In the genomic region with DNA sequence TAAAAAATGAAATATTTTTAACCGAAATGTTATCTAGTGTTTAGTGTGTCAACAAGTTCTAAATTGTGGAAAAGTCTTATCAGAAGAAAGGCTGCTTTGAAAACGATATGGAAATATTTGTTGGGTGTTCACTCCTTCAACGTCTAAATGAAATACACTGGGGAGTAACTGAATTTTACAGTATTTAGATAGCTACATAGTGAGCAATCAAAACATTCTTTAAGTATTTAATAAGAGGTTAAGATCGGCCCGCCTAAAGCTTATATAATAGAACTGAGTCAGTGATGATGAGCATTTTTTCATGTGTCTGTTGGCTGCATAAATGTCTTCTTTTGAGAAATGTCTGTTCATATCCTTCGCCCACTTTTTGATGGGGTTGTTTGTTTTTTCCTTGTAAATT, we compare ENCODE assay signal across 17 cellular contexts.
DNase-seq lines count a peak whose midpoint lies in the region; ATAC-seq, FAIRE-seq and TF ChIP-seq lines count a peak whose summit lies in the region.
"Had no signal": no experiment of that assay in that cellular context is flagged by ENCODE, and none has a peak within 500 bp of the region (broad histone marks: within the 10 kb centered on the region; RNA-seq: fewer than 3 reads in every experiment).

No MANE protein-coding gene starts in this region.

- peaks cover 15% of the 10 kb centered on the region for H3K36me3 Mint-ChIP-seq in T-cell

- no peak overlapping the region for H3K27ac Mint-ChIP-seq in T-cell
- H3K27ac Mint-ChIP-seq: activated naive CD4-positive, alpha-beta T cell treated with anti-CD3 and anti-CD28 coated beads, Interleukin-2, amount 50 U/mL, for 24 hours; stimulated activated memory B cell treated with anti-CD40 and anti-IgM and Interleukin-4, amounts not matched to agents 10 μg/mL and 1 μg/mL and 100 μg/mL, for 72 hours; T-helper 17 cell had no signal

- TF ChIP-seq CTCF in AG04449 (IDR thresholded peaks at IDR 0.05; ENCODE audit: insufficient read depth, low read length, missing control alignments) (no peak), choroid plexus epithelial cell (conservative IDR thresholded peaks at IDR 0.05; ENCODE audit: low read depth, low read length) (no peak), omental fat pad (IDR thresholded peaks at IDR 0.05) (no peak)

- H3K9me3 Mint-ChIP-seq in T-cell, result peaks cover 0 to 2% (median 0%) of the 10 kb centered on the region in 3 donors
- H3K9me3 Mint-ChIP-seq: activated naive CD4-positive, alpha-beta T cell treated with anti-CD3 and anti-CD28 coated beads, Interleukin-2, amount 50 U/mL, for 24 hours; stimulated activated memory B cell treated with anti-CD40 and anti-IgM and Interleukin-4, amounts not matched to agents 10 μg/mL and 1 μg/mL and 100 μg/mL, for 72 hours had no signal

- ATAC-seq in omental fat pad (ENCODE audit: low FRiP score) (peak; percentile 85), T-cell (replicated peaks in 1 of 4) (no peak), GM18502 (IDR thresholded peaks at IDR 0.05; ENCODE audit: poor library complexity, unreplicated experiment) (no peak)
- ATAC-seq: HCT116; stimulated activated memory B cell treated with anti-CD40 and anti-IgM and Interleukin-4, amounts not matched to agents 10 μg/mL and 1 μg/mL and 100 μg/mL, for 72 hours; T-helper 17 cell; upper lobe of right lung had no signal

- H3K4me3 ChIP-seq in AG04449 (ENCODE audit: low read depth, low read length) (no peak overlapping the region), choroid plexus epithelial cell (ENCODE audit: low read depth, low read length) (no peak overlapping the region)
- H3K4me3 ChIP-seq: upper lobe of right lung had no signal

- CTCF ChIA-PET in AG04449 (lab: Yijun Ruan, JAX) (interaction anchor here (0.9 to 2.0 kb wide), 2 partner anchors 10 to 31 kb away, joined by 4 to 5 read pairs; no protein-coding TSS in a partner anchor), T-cell (lab: Charles Lee) (no interaction called here)

- POLR2A ChIA-PET in AG04449 (lab: Yijun Ruan, JAX), result no interaction called here
- POLR2A ChIA-PET in T-cell (lab: Charles Lee), result interaction anchor here in 1 of 2 donors (0.5 kb wide), 1 partner anchor 142 kb away, joined by 4 read pairs; no protein-coding TSS in a partner anchor

- H3K4me3 Mint-ChIP-seq in T-cell, result no peak overlapping the region
- H3K4me3 Mint-ChIP-seq: activated naive CD4-positive, alpha-beta T cell treated with anti-CD3 and anti-CD28 coated beads, Interleukin-2, amount 50 U/mL, for 24 hours; stimulated activated memory B cell treated with anti-CD40 and anti-IgM and Interleukin-4, amounts not matched to agents 10 μg/mL and 1 μg/mL and 100 μg/mL, for 72 hours; T-helper 17 cell had no signal

- DNase-seq in AG04449 (ENCODE audit: low read depth, low spot score), result peak; percentile 28
- peak; percentile 61 for DNase-seq in HTR-8/SVneo (ENCODE audit: insufficient read length, low spot score)
- DNase-seq in choroid plexus epithelial cell (ENCODE audit: low read depth), result peak; percentile 43
- no peak for DNase-seq in omental fat pad (ENCODE audit: low spot score)
- DNase-seq in DMS79 (lab: John Stamatoyannopoulos, UW), result no peak
- DNase-seq in T-cell, result no peak
- DNase-seq in ecto neural progenitor cell (ENCODE audit: low spot score), result no peak
- DNase-seq: activated CD4-positive, alpha-beta T cell treated with anti-CD3 and anti-CD28 coated beads for 4 hours; caudate nucleus; COR-L47; kidney; T-helper 17 cell; upper lobe of right lung had no signal

- FAIRE-seq in HTR-8/SVneo (lab: Jason Lieb, UNC), result peak; percentile 46
- FAIRE-seq: kidney had no signal

- H3K4me1 Mint-ChIP-seq in T-cell, result no peaks in the 10 kb centered on the region
- H3K4me1 Mint-ChIP-seq: activated naive CD4-positive, alpha-beta T cell treated with anti-CD3 and anti-CD28 coated beads, Interleukin-2, amount 50 U/mL, for 24 hours had no signal

- H3K27me3 Mint-ChIP-seq in T-cell, result no peaks in the 10 kb centered on the region
- H3K27me3 Mint-ChIP-seq: activated naive CD4-positive, alpha-beta T cell treated with anti-CD3 and anti-CD28 coated beads, Interleukin-2, amount 50 U/mL, for 24 hours; stimulated activated memory B cell treated with anti-CD40 and anti-IgM and Interleukin-4, amounts not matched to agents 10 μg/mL and 1 μg/mL and 100 μg/mL, for 72 hours; T-helper 17 cell had no signal

Comparison
In these comparisons a context has a peak if more than half of its experiments do, and no peak if none do; other contexts are left out.
1. DNase-seq: peak in AG04449 (single experiment), HTR-8/SVneo (single experiment) and choroid plexus epithelial cell (single experiment); none in omental fat pad (single experiment), DMS79 (single experiment), T-cell (0 of 34) and ecto neural progenitor cell (single experiment).